In genomic region chr4:182425302-182425701, GRCh38 we compare ENCODE assay signal across 20 cellular contexts.
"Had no signal": no experiment of that assay in that cellular context is flagged by ENCODE, and none has a peak within 500 bp of the region (broad histone marks: within the 10 kb centered on the region; RNA-seq: fewer than 3 reads in every experiment).

No MANE protein-coding gene starts in this region.

- H3K27ac ChIP-seq: coronary artery, dorsolateral prefrontal cortex, esophagus muscularis mucosa, gastrocnemius medialis, heart right ventricle, left lung had no signal

- H3K4me1 ChIP-seq: esophagus muscularis mucosa, gastrocnemius medialis, left lung had no signal

- DNase-seq: dermis blood vessel endothelial cell; dorsolateral prefrontal cortex; effector CD4-positive, alpha-beta T cell; effector memory CD4-positive, alpha-beta T cell; foreskin melanocyte; gastrocnemius medialis; glutamatergic neuron; head of caudate nucleus; heart right ventricle; hippocampal formation; left cardiac atrium; left lung; left ventricle myocardium superior; mammary epithelial cell; mesendoderm; midbrain; naive thymus-derived CD4-positive, alpha-beta T cell had no signal

- H3K36me3 ChIP-seq: esophagus muscularis mucosa, gastrocnemius medialis, heart right ventricle, left lung had no signal

- H3K27me3 ChIP-seq: esophagus muscularis mucosa, gastrocnemius medialis, left lung had no signal

- H3K9me3 ChIP-seq: esophagus muscularis mucosa, gastrocnemius medialis, heart right ventricle, left lung had no signal

- H3K4me3 ChIP-seq: coronary artery, dorsolateral prefrontal cortex, esophagus muscularis mucosa, gastrocnemius medialis, heart right ventricle, left lung, lung had no signal
